32 cellular contexts compared by ENCODE assay signal in genomic region chr10:131313377-131313776, GRCh38. TPM values are rescaled to one million over a fixed set of nuclear protein-coding genes. Genes with fewer than 3 reads are reported as not detected.
"Had no signal": no experiment of that assay in that cellular context is flagged by ENCODE, and none has a peak within 500 bp of the region (broad histone marks: within the 10 kb centered on the region; RNA-seq: fewer than 3 reads in every experiment).

No MANE protein-coding gene starts in this region.

- H3K4me1 Mint-ChIP-seq: stimulated activated memory B cell treated with anti-CD40 and anti-IgM and Interleukin-4, amounts not matched to agents 10 μg/mL and 1 μg/mL and 100 μg/mL, for 72 hours had no signal

- H3K27ac Mint-ChIP-seq: activated CD8-positive, alpha-beta T cell treated with anti-CD3 and anti-CD28 coated beads for 36 hours; activated naive CD4-positive, alpha-beta T cell treated with anti-CD3 and anti-CD28 coated beads, Interleukin-2, amount 50 U/mL, for 72 hours; nephron progenitor cell; stimulated activated memory B cell treated with anti-CD40 and anti-IgM and Interleukin-4, amounts not matched to agents 10 μg/mL and 1 μg/mL and 100 μg/mL, for 72 hours had no signal

- H3K9ac ChIP-seq: parathyroid adenoma had no signal

- H3K79me2 ChIP-seq: hepatocyte, parathyroid adenoma had no signal

- H3K27me3 ChIP-seq: thyroid gland had no signal

- DNase-seq: activated CD4-positive, alpha-beta T cell treated with anti-CD3 and anti-CD28 coated beads for 48 hours; activated CD8-positive, alpha-beta T cell treated with anti-CD3 and anti-CD28 coated beads for 36 hours; activated gamma-delta T cell treated with Interleukin-2 at 50 U/mL for 16 hours; activated T-cell treated with anti-CD3 and anti-CD28 coated beads for 4 hours; adrenal gland; body of pancreas; cerebellar nuclear complex; colonic mucosa; dorsolateral prefrontal cortex; effector memory CD4-positive, alpha-beta T cell; erythroblast; gastrocnemius medialis; islet precursor cell; left ventricle myocardium inferior; mesendoderm; nephron progenitor cell; occipital lobe; psoas muscle; sigmoid colon; small intestine; stimulated activated CD4-positive, alpha-beta T cell treated with anti-CD3 and anti-CD28 coated beads, Interleukin-4, amount 100 ng/mL, for 24 hours; stomach; T-helper 9 cell; thyroid gland; upper lobe of right lung had no signal

- H3K9me3 Mint-ChIP-seq: activated CD8-positive, alpha-beta T cell treated with anti-CD3 and anti-CD28 coated beads for 36 hours; activated naive CD4-positive, alpha-beta T cell treated with anti-CD3 and anti-CD28 coated beads, Interleukin-2, amount 50 U/mL, for 72 hours; nephron progenitor cell; stimulated activated memory B cell treated with anti-CD40 and anti-IgM and Interleukin-4, amounts not matched to agents 10 μg/mL and 1 μg/mL and 100 μg/mL, for 72 hours had no signal

- H3K27ac ChIP-seq: body of pancreas, colonic mucosa, gastrocnemius medialis, hepatocyte, left ventricle myocardium inferior, parathyroid adenoma, psoas muscle, sigmoid colon, SK-N-MC, stomach, upper lobe of right lung had no signal

- H3K36me3 ChIP-seq: adrenal gland, colonic mucosa, gastrocnemius medialis, left ventricle myocardium inferior, sigmoid colon, stomach, thyroid gland, upper lobe of right lung had no signal

- H3K4me3 Mint-ChIP-seq: activated CD8-positive, alpha-beta T cell treated with anti-CD3 and anti-CD28 coated beads for 36 hours; nephron progenitor cell; stimulated activated memory B cell treated with anti-CD40 and anti-IgM and Interleukin-4, amounts not matched to agents 10 μg/mL and 1 μg/mL and 100 μg/mL, for 72 hours had no signal

- H3K4me3 ChIP-seq: adrenal gland, body of pancreas, colonic mucosa, gastrocnemius medialis, left ventricle myocardium inferior, lung, psoas muscle, sigmoid colon, SK-N-MC, stomach, upper lobe of right lung had no signal

- H3K36me3 Mint-ChIP-seq: activated naive CD4-positive, alpha-beta T cell treated with anti-CD3 and anti-CD28 coated beads, Interleukin-2, amount 50 U/mL, for 72 hours; stimulated activated memory B cell treated with anti-CD40 and anti-IgM and Interleukin-4, amounts not matched to agents 10 μg/mL and 1 μg/mL and 100 μg/mL, for 72 hours had no signal

- H3K9me3 ChIP-seq: adrenal gland, body of pancreas, colonic mucosa, gastrocnemius medialis, left ventricle myocardium inferior, psoas muscle, sigmoid colon, stomach, thyroid gland, upper lobe of right lung had no signal

- ATAC-seq: activated CD8-positive, alpha-beta T cell treated with anti-CD3 and anti-CD28 coated beads for 36 hours; activated naive CD4-positive, alpha-beta T cell treated with anti-CD3 and anti-CD28 coated beads, Interleukin-2, amount 50 U/mL, for 72 hours; body of pancreas; gastrocnemius medialis; psoas muscle; stimulated activated memory B cell treated with anti-CD40 and anti-IgM and Interleukin-4, amounts not matched to agents 10 μg/mL and 1 μg/mL and 100 μg/mL, for 72 hours; upper lobe of right lung had no signal

- H3K4me1 ChIP-seq: colonic mucosa, gastrocnemius medialis, psoas muscle, upper lobe of right lung had no signal

RNA-seq across cellular contexts. Expression of gene TCERG1L, which starts 1.9 kb away (rescaled TPM):
- total RNA-seq: activated CD8-positive, alpha-beta T cell treated with anti-CD3 and anti-CD28 coated beads for 36 hours; aorta; colonic mucosa; gastrocnemius medialis; left ventricle myocardium inferior; psoas muscle; upper lobe of right lung had no signal
- polyA plus RNA-seq: aorta, stomach had no signal
